Comparison of ENCODE assay signal across 19 cellular contexts in genomic region chr9:71822935-71823334, GRCh38.
"Had no signal": no experiment of that assay in that cellular context is flagged by ENCODE, and none has a peak within 500 bp of the region (broad histone marks: within the 10 kb centered on the region; RNA-seq: fewer than 3 reads in every experiment).

No MANE protein-coding gene starts in this region.

- H3K36me3 Mint-ChIP-seq: activated naive CD4-positive, alpha-beta T cell treated with anti-CD3 and anti-CD28 coated beads, Interleukin-2, amount 50 U/mL, for 24 hours; natural killer cell; stimulated activated naive B cell treated with anti-CD40 and anti-IgM and Interleukin-4, amounts not matched to agents 10 μg/mL and 1 μg/mL and 100 μg/mL, for 72 hours had no signal

- FAIRE-seq: islet of Langerhans had no signal

- H3K9me3 ChIP-seq: body of pancreas, mucosa of descending colon, neutrophil, tibial nerve had no signal

- H3K4me3 Mint-ChIP-seq: activated CD4-positive, alpha-beta T cell treated with anti-CD3 and anti-CD28 coated beads, Interleukin-2, amount 10 ng/mL, durations not matched to agents 7 days and 5 days; activated naive CD4-positive, alpha-beta T cell treated with anti-CD3 and anti-CD28 coated beads, Interleukin-2, amount 50 U/mL, for 24 hours; central memory CD8-positive, alpha-beta T cell; natural killer cell; stimulated activated naive B cell treated with anti-CD40 and anti-IgM and Interleukin-4, amounts not matched to agents 10 μg/mL and 1 μg/mL and 100 μg/mL, for 72 hours had no signal

- H3K27ac ChIP-seq: body of pancreas, neutrophil, tibial nerve had no signal

- H3K9me3 Mint-ChIP-seq: activated CD4-positive, alpha-beta T cell treated with anti-CD3 and anti-CD28 coated beads, Interleukin-2, amount 10 ng/mL, durations not matched to agents 7 days and 5 days; activated naive CD4-positive, alpha-beta T cell treated with anti-CD3 and anti-CD28 coated beads, Interleukin-2, amount 50 U/mL, for 24 hours; central memory CD8-positive, alpha-beta T cell; natural killer cell; stimulated activated naive B cell treated with anti-CD40 and anti-IgM and Interleukin-4, amounts not matched to agents 10 μg/mL and 1 μg/mL and 100 μg/mL, for 72 hours had no signal

- H3K4me3 ChIP-seq: body of pancreas, lung, mucosa of descending colon, tibial nerve had no signal

- H3K27ac Mint-ChIP-seq: activated CD4-positive, alpha-beta T cell treated with anti-CD3 and anti-CD28 coated beads, Interleukin-2, amount 10 ng/mL, durations not matched to agents 7 days and 5 days; activated naive CD4-positive, alpha-beta T cell treated with anti-CD3 and anti-CD28 coated beads, Interleukin-2, amount 50 U/mL, for 24 hours; natural killer cell; stimulated activated naive B cell treated with anti-CD40 and anti-IgM and Interleukin-4, amounts not matched to agents 10 μg/mL and 1 μg/mL and 100 μg/mL, for 72 hours had no signal

- H3K36me3 ChIP-seq: neutrophil, tibial nerve had no signal

- DNase-seq: activated CD4-positive, alpha-beta T cell treated with anti-CD3 and anti-CD28 coated beads, Interleukin-2, amount 10 ng/mL, durations not matched to agents 7 days and 5 days; amniotic stem cell; body of pancreas; cortex of kidney; effector CD4-positive, alpha-beta T cell; foreskin fibroblast; head of caudate nucleus; mucosa of descending colon; natural killer cell; retina; stimulated activated CD4-positive, alpha-beta T cell treated with anti-CD3 and anti-CD28 coated beads, Interleukin-15, amount 100 ng/mL, for 24 hours; stimulated activated CD4-positive, alpha-beta T cell treated with anti-CD3 and anti-CD28 coated beads, Interleukin-4, amount 100 ng/mL, for 1 hour; stimulated activated naive B cell treated with anti-CD40 and anti-IgM and Interleukin-4, amounts not matched to agents 10 μg/mL and 1 μg/mL and 100 μg/mL, for 72 hours had no signal

- H3K4me1 ChIP-seq: body of pancreas, tibial nerve had no signal

- H3K27me3 Mint-ChIP-seq: activated naive CD4-positive, alpha-beta T cell treated with anti-CD3 and anti-CD28 coated beads, Interleukin-2, amount 50 U/mL, for 24 hours; central memory CD8-positive, alpha-beta T cell; stimulated activated naive B cell treated with anti-CD40 and anti-IgM and Interleukin-4, amounts not matched to agents 10 μg/mL and 1 μg/mL and 100 μg/mL, for 72 hours had no signal

- ATAC-seq: body of pancreas; natural killer cell; stimulated activated naive B cell treated with anti-CD40 and anti-IgM and Interleukin-4, amounts not matched to agents 10 μg/mL and 1 μg/mL and 100 μg/mL, for 72 hours had no signal

- H3K27me3 ChIP-seq: body of pancreas, neutrophil, tibial nerve had no signal
